Comparison of ENCODE assay signal across 1 cellular context in the genomic region with DNA sequence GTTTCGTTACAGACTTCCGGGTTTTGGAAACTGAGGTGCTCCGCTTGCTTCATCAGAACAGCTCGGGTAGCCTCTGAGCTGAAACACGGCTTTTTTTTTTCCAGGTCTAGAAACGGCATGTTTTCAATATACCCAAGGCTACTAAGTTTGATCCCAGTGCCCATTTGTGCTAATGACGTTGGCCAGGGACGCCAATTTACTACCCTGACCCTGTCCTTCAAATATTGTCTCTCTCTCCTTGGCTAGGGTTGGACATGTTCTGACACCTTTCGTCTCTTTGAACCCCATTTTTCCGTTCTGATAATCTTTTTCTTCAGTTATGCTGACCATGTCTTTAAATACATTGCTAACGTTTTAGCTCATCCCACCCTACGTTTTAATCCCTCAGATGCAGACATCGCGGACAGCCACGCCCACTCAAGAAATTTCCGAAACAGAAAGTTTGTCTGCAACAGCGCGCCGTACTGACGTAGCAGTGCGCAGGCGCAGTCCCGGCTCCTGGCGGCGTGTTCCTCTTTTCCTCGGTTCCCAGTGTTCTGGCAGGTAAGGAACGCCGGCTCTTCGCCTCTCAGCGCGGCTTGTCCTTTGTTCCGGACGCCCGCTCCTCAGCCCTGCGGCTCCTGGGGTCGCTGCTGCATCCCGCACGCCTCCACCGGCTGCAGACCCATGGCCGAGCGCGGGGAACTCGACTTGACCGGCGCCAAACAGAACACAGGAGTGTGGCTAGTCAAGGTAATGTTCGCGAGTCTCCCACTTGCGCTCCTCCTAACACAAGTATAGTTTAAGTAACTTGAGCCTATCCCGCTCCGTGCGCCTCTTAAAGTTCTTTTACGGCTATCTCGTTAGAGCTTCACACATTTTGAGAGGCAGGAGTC.
TF ChIP-seq lines count a peak whose summit lies in the region.

A gene with protein sequence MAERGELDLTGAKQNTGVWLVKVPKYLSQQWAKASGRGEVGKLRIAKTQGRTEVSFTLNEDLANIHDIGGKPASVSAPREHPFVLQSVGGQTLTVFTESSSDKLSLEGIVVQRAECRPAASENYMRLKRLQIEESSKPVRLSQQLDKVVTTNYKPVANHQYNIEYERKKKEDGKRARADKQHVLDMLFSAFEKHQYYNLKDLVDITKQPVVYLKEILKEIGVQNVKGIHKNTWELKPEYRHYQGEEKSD (plus strand): TSS at position 521 of the 875 bp plus-strand sequence. CDS start 146 bp downstream, at position 667.

TF ChIP-seq in HepG2, 621 proteins besides CTCF, POLR2A, EP300 and RAD21 (continued from another document and continues in another):
- TF ChIP-seq, protein P1, sequence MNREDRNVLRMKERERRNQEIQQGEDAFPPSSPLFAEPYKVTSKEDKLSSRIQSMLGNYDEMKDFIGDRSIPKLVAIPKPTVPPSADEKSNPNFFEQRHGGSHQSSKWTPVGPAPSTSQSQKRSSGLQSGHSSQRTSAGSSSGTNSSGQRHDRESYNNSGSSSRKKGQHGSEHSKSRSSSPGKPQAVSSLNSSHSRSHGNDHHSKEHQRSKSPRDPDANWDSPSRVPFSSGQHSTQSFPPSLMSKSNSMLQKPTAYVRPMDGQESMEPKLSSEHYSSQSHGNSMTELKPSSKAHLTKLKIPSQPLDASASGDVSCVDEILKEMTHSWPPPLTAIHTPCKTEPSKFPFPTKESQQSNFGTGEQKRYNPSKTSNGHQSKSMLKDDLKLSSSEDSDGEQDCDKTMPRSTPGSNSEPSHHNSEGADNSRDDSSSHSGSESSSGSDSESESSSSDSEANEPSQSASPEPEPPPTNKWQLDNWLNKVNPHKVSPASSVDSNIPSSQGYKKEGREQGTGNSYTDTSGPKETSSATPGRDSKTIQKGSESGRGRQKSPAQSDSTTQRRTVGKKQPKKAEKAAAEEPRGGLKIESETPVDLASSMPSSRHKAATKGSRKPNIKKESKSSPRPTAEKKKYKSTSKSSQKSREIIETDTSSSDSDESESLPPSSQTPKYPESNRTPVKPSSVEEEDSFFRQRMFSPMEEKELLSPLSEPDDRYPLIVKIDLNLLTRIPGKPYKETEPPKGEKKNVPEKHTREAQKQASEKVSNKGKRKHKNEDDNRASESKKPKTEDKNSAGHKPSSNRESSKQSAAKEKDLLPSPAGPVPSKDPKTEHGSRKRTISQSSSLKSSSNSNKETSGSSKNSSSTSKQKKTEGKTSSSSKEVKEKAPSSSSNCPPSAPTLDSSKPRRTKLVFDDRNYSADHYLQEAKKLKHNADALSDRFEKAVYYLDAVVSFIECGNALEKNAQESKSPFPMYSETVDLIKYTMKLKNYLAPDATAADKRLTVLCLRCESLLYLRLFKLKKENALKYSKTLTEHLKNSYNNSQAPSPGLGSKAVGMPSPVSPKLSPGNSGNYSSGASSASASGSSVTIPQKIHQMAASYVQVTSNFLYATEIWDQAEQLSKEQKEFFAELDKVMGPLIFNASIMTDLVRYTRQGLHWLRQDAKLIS (CRISPR knock-in tag; IDR thresholded peaks at IDR 0.05): no peak
- TF ChIP-seq AGO1 (IDR thresholded peaks at IDR 0.05; ENCODE audit: low read depth, low read length, poor library complexity, severe bottlenecking) (no peak), RFXANK (CRISPR knock-in tag; IDR thresholded peaks at IDR 0.05) (no peak), RXRA (CRISPR knock-in tag; IDR thresholded peaks at IDR 0.05) (0 out of 2 replicates have a peak, but pooled peaks have one; percentile 43), CCDC6 (CRISPR knock-in tag; IDR thresholded peaks at IDR 0.05) (no peak; the same call in 1 of the 2 replicates), RFX5 (IDR thresholded peaks at IDR 0.05; ENCODE audit: low read depth, low read length) (no peak), ZNF556 (CRISPR knock-in tag; IDR thresholded peaks at IDR 0.05; ENCODE audit: borderline replicate concordance) (peak; percentile 43; the same call in 1 of the 2 replicates), SMARCE1 (IDR thresholded peaks at IDR 0.05; ENCODE audit: borderline replicate concordance) (no peak), NR2F6 (IDR thresholded peaks at IDR 0.05) (no peak), NR2F6 (CRISPR knock-in tag; IDR thresholded peaks at IDR 0.05) (no peak), CEBPB (IDR thresholded peaks at IDR 0.05; ENCODE audit: borderline replicate concordance, low read depth, low read length) (no peak), HBP1 (CRISPR knock-in tag; IDR thresholded peaks at IDR 0.05; ENCODE audit: low read depth) (no peak), NR0B2 (CRISPR knock-in tag; IDR thresholded peaks at IDR 0.05) (0 out of 2 replicates have a peak, but pooled peaks have one; percentile 45), ZNF432 (CRISPR knock-in tag; IDR thresholded peaks at IDR 0.05; ENCODE audit: borderline replicate concordance) (no peak), ZNF468 (CRISPR knock-in tag; IDR thresholded peaks at IDR 0.05) (no peak), ZNF232 (CRISPR knock-in tag; IDR thresholded peaks at IDR 0.05; ENCODE audit: borderline replicate concordance) (peak; percentile 35; the same call in 1 of the 2 replicates), NR2F2 (IDR thresholded peaks at IDR 0.05; ENCODE audit: borderline replicate concordance, low read depth) (no peak), ZNF367 (CRISPR knock-in tag; IDR thresholded peaks at IDR 0.05; ENCODE audit: borderline replicate concordance) (no peak), TIGD3 (CRISPR knock-in tag; IDR thresholded peaks at IDR 0.05; ENCODE audit: borderline replicate concordance) (no peak), ZFY (CRISPR knock-in tag; IDR thresholded peaks at IDR 0.05) (peak; percentile 53), NFATC3 (CRISPR knock-in tag; IDR thresholded peaks at IDR 0.05) (no peak), NCOR1 (IDR thresholded peaks at IDR 0.05; ENCODE audit: borderline replicate concordance, low read length) (no peak), PCBP2 (optimal IDR thresholded peaks at IDR 0.05; ENCODE audit: low read depth, low read length, poor library complexity, severe bottlenecking) (no peak), U2AF2 (IDR thresholded peaks at IDR 0.05; ENCODE audit: low read depth, low read length) (no peak), DR1 (CRISPR knock-in tag; IDR thresholded peaks at IDR 0.05) (no peak), ZNF800 (CRISPR knock-in tag; IDR thresholded peaks at IDR 0.05) (no peak), NFKBIZ (CRISPR knock-in tag; IDR thresholded peaks at IDR 0.05) (no peak), FOXA3 (CRISPR knock-in tag; IDR thresholded peaks at IDR 0.05) (peak; percentile 48; the same call in 1 of the 2 replicates), ZNF589 (CRISPR knock-in tag; conservative IDR thresholded peaks at IDR 0.05) (no peak), ZFP90 (CRISPR knock-in tag; IDR thresholded peaks at IDR 0.05; ENCODE audit: borderline replicate concordance) (no peak), EEA1 (CRISPR knock-in tag; IDR thresholded peaks at IDR 0.05; ENCODE audit: borderline replicate concordance) (no peak)
- TF ChIP-seq, protein P2, sequence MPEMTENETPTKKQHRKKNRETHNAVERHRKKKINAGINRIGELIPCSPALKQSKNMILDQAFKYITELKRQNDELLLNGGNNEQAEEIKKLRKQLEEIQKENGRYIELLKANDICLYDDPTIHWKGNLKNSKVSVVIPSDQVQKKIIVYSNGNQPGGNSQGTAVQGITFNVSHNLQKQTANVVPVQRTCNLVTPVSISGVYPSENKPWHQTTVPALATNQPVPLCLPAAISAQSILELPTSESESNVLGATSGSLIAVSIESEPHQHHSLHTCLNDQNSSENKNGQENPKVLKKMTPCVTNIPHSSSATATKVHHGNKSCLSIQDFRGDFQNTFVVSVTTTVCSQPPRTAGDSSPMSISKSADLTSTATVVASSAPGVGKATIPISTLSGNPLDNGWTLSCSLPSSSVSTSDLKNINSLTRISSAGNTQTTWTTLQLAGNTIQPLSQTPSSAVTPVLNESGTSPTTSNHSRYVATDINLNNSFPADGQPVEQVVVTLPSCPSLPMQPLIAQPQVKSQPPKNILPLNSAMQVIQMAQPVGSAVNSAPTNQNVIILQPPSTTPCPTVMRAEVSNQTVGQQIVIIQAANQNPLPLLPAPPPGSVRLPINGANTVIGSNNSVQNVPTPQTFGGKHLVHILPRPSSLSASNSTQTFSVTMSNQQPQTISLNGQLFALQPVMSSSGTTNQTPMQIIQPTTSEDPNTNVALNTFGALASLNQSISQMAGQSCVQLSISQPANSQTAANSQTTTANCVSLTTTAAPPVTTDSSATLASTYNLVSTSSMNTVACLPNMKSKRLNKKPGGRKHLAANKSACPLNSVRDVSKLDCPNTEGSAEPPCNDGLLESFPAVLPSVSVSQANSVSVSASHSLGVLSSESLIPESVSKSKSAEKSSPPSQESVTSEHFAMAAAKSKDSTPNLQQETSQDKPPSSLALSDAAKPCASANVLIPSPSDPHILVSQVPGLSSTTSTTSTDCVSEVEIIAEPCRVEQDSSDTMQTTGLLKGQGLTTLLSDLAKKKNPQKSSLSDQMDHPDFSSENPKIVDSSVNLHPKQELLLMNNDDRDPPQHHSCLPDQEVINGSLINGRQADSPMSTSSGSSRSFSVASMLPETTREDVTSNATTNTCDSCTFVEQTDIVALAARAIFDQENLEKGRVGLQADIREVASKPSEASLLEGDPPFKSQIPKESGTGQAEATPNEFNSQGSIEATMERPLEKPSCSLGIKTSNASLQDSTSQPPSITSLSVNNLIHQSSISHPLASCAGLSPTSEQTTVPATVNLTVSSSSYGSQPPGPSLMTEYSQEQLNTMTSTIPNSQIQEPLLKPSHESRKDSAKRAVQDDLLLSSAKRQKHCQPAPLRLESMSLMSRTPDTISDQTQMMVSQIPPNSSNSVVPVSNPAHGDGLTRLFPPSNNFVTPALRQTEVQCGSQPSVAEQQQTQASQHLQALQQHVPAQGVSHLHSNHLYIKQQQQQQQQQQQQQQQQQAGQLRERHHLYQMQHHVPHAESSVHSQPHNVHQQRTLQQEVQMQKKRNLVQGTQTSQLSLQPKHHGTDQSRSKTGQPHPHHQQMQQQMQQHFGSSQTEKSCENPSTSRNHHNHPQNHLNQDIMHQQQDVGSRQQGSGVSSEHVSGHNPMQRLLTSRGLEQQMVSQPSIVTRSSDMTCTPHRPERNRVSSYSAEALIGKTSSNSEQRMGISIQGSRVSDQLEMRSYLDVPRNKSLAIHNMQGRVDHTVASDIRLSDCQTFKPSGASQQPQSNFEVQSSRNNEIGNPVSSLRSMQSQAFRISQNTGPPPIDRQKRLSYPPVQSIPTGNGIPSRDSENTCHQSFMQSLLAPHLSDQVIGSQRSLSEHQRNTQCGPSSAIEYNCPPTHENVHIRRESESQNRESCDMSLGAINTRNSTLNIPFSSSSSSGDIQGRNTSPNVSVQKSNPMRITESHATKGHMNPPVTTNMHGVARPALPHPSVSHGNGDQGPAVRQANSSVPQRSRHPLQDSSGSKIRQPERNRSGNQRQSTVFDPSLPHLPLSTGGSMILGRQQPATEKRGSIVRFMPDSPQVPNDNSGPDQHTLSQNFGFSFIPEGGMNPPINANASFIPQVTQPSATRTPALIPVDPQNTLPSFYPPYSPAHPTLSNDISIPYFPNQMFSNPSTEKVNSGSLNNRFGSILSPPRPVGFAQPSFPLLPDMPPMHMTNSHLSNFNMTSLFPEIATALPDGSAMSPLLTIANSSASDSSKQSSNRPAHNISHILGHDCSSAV (CRISPR knock-in tag; IDR thresholded peaks at IDR 0.05; ENCODE audit: borderline replicate concordance): no peak
- TF ChIP-seq, protein P3, sequence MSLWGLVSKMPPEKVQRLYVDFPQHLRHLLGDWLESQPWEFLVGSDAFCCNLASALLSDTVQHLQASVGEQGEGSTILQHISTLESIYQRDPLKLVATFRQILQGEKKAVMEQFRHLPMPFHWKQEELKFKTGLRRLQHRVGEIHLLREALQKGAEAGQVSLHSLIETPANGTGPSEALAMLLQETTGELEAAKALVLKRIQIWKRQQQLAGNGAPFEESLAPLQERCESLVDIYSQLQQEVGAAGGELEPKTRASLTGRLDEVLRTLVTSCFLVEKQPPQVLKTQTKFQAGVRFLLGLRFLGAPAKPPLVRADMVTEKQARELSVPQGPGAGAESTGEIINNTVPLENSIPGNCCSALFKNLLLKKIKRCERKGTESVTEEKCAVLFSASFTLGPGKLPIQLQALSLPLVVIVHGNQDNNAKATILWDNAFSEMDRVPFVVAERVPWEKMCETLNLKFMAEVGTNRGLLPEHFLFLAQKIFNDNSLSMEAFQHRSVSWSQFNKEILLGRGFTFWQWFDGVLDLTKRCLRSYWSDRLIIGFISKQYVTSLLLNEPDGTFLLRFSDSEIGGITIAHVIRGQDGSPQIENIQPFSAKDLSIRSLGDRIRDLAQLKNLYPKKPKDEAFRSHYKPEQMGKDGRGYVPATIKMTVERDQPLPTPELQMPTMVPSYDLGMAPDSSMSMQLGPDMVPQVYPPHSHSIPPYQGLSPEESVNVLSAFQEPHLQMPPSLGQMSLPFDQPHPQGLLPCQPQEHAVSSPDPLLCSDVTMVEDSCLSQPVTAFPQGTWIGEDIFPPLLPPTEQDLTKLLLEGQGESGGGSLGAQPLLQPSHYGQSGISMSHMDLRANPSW (CRISPR knock-in tag; IDR thresholded peaks at IDR 0.05; ENCODE audit: borderline replicate concordance): no peak
